In the genomic region with DNA sequence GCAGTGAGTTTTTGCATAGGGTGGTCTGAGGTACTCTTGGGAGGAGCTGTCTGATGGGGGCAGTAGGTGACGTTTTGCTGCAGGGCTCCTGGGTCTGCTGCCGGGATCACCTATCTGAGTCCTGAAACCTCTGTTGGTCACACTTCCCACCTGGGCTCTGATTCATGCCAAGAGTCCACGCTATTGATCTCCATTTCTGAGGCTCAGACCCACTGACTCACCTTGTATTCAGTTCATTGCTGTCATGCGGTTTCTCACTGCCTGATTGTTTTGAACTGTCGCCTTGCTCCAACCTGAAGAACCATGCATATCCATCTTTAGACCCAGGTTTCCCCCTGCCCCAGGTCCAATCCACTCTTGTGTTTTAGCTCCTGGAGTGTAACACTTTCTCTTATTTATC, we compare ENCODE assay signal across 37 cellular contexts.
"Had no signal": no experiment of that assay in that cellular context is flagged by ENCODE, and none has a peak within 500 bp of the region (broad histone marks: within the 10 kb centered on the region; RNA-seq: fewer than 3 reads in every experiment).

No MANE protein-coding gene starts in this region.

- H3K36me3 ChIP-seq: adrenal gland, cardiac muscle cell, colonic mucosa, gastrocnemius medialis, heart left ventricle, WERI-Rb-1 had no signal

- H3K27ac Mint-ChIP-seq: activated B cell treated with CpG ODN at 0.5 μM for 24 hours; activated CD8-positive, alpha-beta T cell treated with anti-CD3 and anti-CD28 coated beads for 36 hours; activated naive CD4-positive, alpha-beta T cell treated with anti-CD3 and anti-CD28 coated beads for 36 hours; activated naive CD4-positive, alpha-beta T cell treated with anti-CD3 and anti-CD28 coated beads, Interleukin-2, amount 50 U/mL, for 24 hours; activated naive CD8-positive, alpha-beta T cell treated with anti-CD3 and anti-CD28 coated beads for 36 hours; activated naive CD8-positive, alpha-beta T cell treated with anti-CD3 and anti-CD28 coated beads, Interleukin-2, amount 50 U/mL, for 24 hours; activated T-helper 1 cell treated with anti-CD3 and anti-CD28 coated beads, Interleukin-12 subunit alpha, Interleukin-12 subunit beta, Interleukin-2, Interleukin-4 antibody, amounts not matched to agents 30 ng/mL and 10 ng/mL and 1 ng/mL, durations not matched to agents 14 hours and 24 hours and 36 hours; activated T-helper 2 cell treated with anti-CD3 and anti-CD28 coated beads, Interferon-gamma antibody, Interleukin-2, Interleukin-4, amounts not matched to agents 10 μg/mL and 5 μg/mL and 100 μg/mL, durations not matched to agents 14 hours and 24 hours and 36 hours; T-helper 17 cell; T-helper 2 cell treated with Interferon-gamma antibody and Interleukin-4, amounts not matched to agents 5 μg/mL and 100 μg/mL, for 36 hours had no signal

- H3K36me3 Mint-ChIP-seq: activated naive CD4-positive, alpha-beta T cell treated with anti-CD3 and anti-CD28 coated beads, Interleukin-2, amount 50 U/mL, for 24 hours; activated naive CD8-positive, alpha-beta T cell treated with anti-CD3 and anti-CD28 coated beads for 36 hours had no signal

- H3K9me3 Mint-ChIP-seq: activated CD8-positive, alpha-beta T cell treated with anti-CD3 and anti-CD28 coated beads for 36 hours; activated naive CD8-positive, alpha-beta T cell treated with anti-CD3 and anti-CD28 coated beads for 36 hours; activated T-helper 1 cell treated with anti-CD3 and anti-CD28 coated beads, Interleukin-12 subunit alpha, Interleukin-12 subunit beta, Interleukin-2, Interleukin-4 antibody, amounts not matched to agents 30 ng/mL and 10 ng/mL and 1 ng/mL, durations not matched to agents 14 hours and 24 hours and 36 hours; T-helper 2 cell treated with Interferon-gamma antibody and Interleukin-4, amounts not matched to agents 5 μg/mL and 100 μg/mL, for 36 hours had no signal

- H3K9me3 ChIP-seq: adrenal gland, body of pancreas, colonic mucosa, gastrocnemius medialis, heart left ventricle had no signal

- H3K4me3 ChIP-seq: adrenal gland, body of pancreas, cardiac muscle cell, colonic mucosa, gastrocnemius medialis, heart left ventricle had no signal

- H3K4me1 Mint-ChIP-seq: activated B cell treated with CpG ODN at 0.5 μM for 24 hours; activated naive CD4-positive, alpha-beta T cell treated with anti-CD3 and anti-CD28 coated beads, Interleukin-2, amount 50 U/mL, for 24 hours; activated naive CD8-positive, alpha-beta T cell treated with anti-CD3 and anti-CD28 coated beads for 36 hours; activated naive CD8-positive, alpha-beta T cell treated with anti-CD3 and anti-CD28 coated beads, Interleukin-2, amount 50 U/mL, for 24 hours; T-helper 17 cell had no signal

- H3K27me3 ChIP-seq: adrenal gland, body of pancreas, cardiac muscle cell, colonic mucosa, gastrocnemius medialis, heart left ventricle had no signal

- H3K4me3 Mint-ChIP-seq: activated B cell treated with CpG ODN at 0.5 μM for 24 hours; activated CD8-positive, alpha-beta T cell treated with anti-CD3 and anti-CD28 coated beads for 36 hours; activated naive CD4-positive, alpha-beta T cell treated with anti-CD3 and anti-CD28 coated beads for 36 hours; activated naive CD4-positive, alpha-beta T cell treated with anti-CD3 and anti-CD28 coated beads, Interleukin-2, amount 50 U/mL, for 24 hours; activated naive CD8-positive, alpha-beta T cell treated with anti-CD3 and anti-CD28 coated beads for 36 hours; activated naive CD8-positive, alpha-beta T cell treated with anti-CD3 and anti-CD28 coated beads, Interleukin-2, amount 50 U/mL, for 24 hours; activated T-helper 1 cell treated with anti-CD3 and anti-CD28 coated beads, Interleukin-12 subunit alpha, Interleukin-12 subunit beta, Interleukin-2, Interleukin-4 antibody, amounts not matched to agents 30 ng/mL and 10 ng/mL and 1 ng/mL, durations not matched to agents 14 hours and 24 hours and 36 hours; T-helper 17 cell; T-helper 2 cell treated with Interferon-gamma antibody and Interleukin-4, amounts not matched to agents 5 μg/mL and 100 μg/mL, for 36 hours had no signal

- H3K4me1 ChIP-seq: colonic mucosa, gastrocnemius medialis had no signal

- ATAC-seq: activated CD4-positive, CD25-positive, alpha-beta regulatory T cell treated with anti-CD3 and anti-CD28 coated beads, Interleukin-2, amount 50 U/mL, for 24 hours; activated CD8-positive, alpha-beta T cell treated with anti-CD3 and anti-CD28 coated beads for 36 hours; activated naive CD8-positive, alpha-beta T cell treated with anti-CD3 and anti-CD28 coated beads, Interleukin-2, amount 50 U/mL, for 24 hours; body of pancreas; esophagus mucosa; gastrocnemius medialis; heart left ventricle; T-helper 17 cell had no signal

- DNase-seq: activated B cell treated with CpG ODN at 0.5 μM for 24 hours; activated CD4-positive, alpha-beta T cell treated with anti-CD3 and anti-CD28 coated beads for 48 hours; activated CD4-positive, alpha-beta T cell treated with anti-CD3 and anti-CD28 coated beads, Interleukin-2, amount 50 U/mL, for 1 hour; activated CD4-positive, alpha-beta T cell treated with anti-CD3 and anti-CD28 coated beads, Interleukin-2, amount 50 U/mL, for 48 hours; activated CD8-positive, alpha-beta memory T cell treated with anti-CD3 and anti-CD28 coated beads for 24 hours; activated CD8-positive, alpha-beta T cell treated with anti-CD3 and anti-CD28 coated beads for 36 hours; activated effector memory CD4-positive, alpha-beta T cell treated with anti-CD3 and anti-CD28 coated beads, Interleukin-2, amount 50 U/mL, for 16 hours; activated naive CD4-positive, alpha-beta T cell treated with anti-CD3 and anti-CD28 coated beads for 36 hours; activated naive CD8-positive, alpha-beta T cell treated with anti-CD3 and anti-CD28 coated beads for 36 hours; activated naive CD8-positive, alpha-beta T cell treated with anti-CD3 and anti-CD28 coated beads, Interleukin-2, amount 50 U/mL, for 24 hours; activated T-cell treated with anti-CD3 and anti-CD28 coated beads, Interleukin-2, amount 50 U/mL, for 1 hour; activated T-cell treated with anti-CD3 and anti-CD28 coated beads, Interleukin-2, amount 50 U/mL, for 48 hours; adrenal gland; amygdala; aorta; body of pancreas; central memory CD4-positive, alpha-beta T cell; cerebellar nuclear complex; colonic mucosa; effector CD8-positive, alpha-beta T cell; foreskin fibroblast; gastrocnemius medialis; glutamatergic neuron; heart left ventricle; T-helper 1 cell; T-helper 17 cell; T1000; WERI-Rb-1 had no signal

- H3K27ac ChIP-seq: adrenal gland, body of pancreas, cardiac muscle cell, colonic mucosa, gastrocnemius medialis, heart left ventricle, WERI-Rb-1 had no signal

- FAIRE-seq: endometrium, endothelial cell of umbilical vein had no signal

- H3K27me3 Mint-ChIP-seq: activated B cell treated with CpG ODN at 0.5 μM for 24 hours; activated CD8-positive, alpha-beta T cell treated with anti-CD3 and anti-CD28 coated beads for 36 hours; activated naive CD4-positive, alpha-beta T cell treated with anti-CD3 and anti-CD28 coated beads, Interleukin-2, amount 50 U/mL, for 24 hours; activated naive CD8-positive, alpha-beta T cell treated with anti-CD3 and anti-CD28 coated beads for 36 hours; activated naive CD8-positive, alpha-beta T cell treated with anti-CD3 and anti-CD28 coated beads, Interleukin-2, amount 50 U/mL, for 24 hours; T-helper 17 cell had no signal
